In genomic region chr1:6274102-6274501, GRCh38 we compare ENCODE assay signal across 34 cellular contexts. TPM values are rescaled to one million over a fixed set of nuclear protein-coding genes. Genes with fewer than 3 reads are reported as not detected.
"Had no signal": no experiment of that assay in that cellular context is flagged by ENCODE, and none has a peak within 500 bp of the region (broad histone marks: within the 10 kb centered on the region; RNA-seq: fewer than 3 reads in every experiment).

No MANE protein-coding gene starts in this region.

- H3K4me1 ChIP-seq: body of pancreas had no signal

- H3K9me3 ChIP-seq: adrenal gland, body of pancreas, SJSA1, SK-N-SH had no signal

- ATAC-seq: activated naive CD4-positive, alpha-beta T cell treated with anti-CD3 and anti-CD28 coated beads, Interleukin-2, amount 50 U/mL, for 72 hours; activated T-cell treated with anti-CD3 and anti-CD28 coated beads, Interleukin-2, amount 50 U/mL, for 4 hours; body of pancreas; Panc1 had no signal

- H3K4me2 ChIP-seq: SK-N-SH had no signal

- H3K27me3 ChIP-seq: adrenal gland, body of pancreas, SJSA1 had no signal

- DNase-seq: activated B cell treated with CpG ODN at 0.5 μM for 24 hours; activated CD4-positive, alpha-beta memory T cell treated with anti-CD3 and anti-CD28 coated beads for 36 hours; activated CD4-positive, alpha-beta T cell treated with anti-CD3 and anti-CD28 coated beads for 4 hours; activated CD4-positive, alpha-beta T cell treated with anti-CD3 and anti-CD28 coated beads, Interleukin-2, amount 50 U/mL, for 1 hour; activated CD4-positive, CD25-positive, alpha-beta regulatory T cell treated with anti-CD3 and anti-CD28 coated beads, Interleukin-2, amount 50 U/mL, for 72 hours; activated CD8-positive, alpha-beta memory T cell treated with anti-CD3 and anti-CD28 coated beads, Interleukin-2, amount 50 U/mL, for 4 hours; activated gamma-delta T cell treated with Interleukin-2 at 50 U/mL for 16 hours; activated naive CD4-positive, alpha-beta T cell treated with anti-CD3 and anti-CD28 coated beads for 36 hours; activated T-cell treated with anti-CD3 and anti-CD28 coated beads for 4 hours; activated T-cell treated with anti-CD3 and anti-CD28 coated beads, Interleukin-2, amount 50 U/mL, for 4 hours; body of pancreas; Karpas-422; NCI-H1048; NCI-H1105 treated with DMSO at 0.1 percent for 48 hours; NCI-H1694 treated with DMSO at 0.1 percent for 48 hours; NCI-H2029; NCI-H345; NCI-H524 treated with DMSO at 0.1 percent for 48 hours; SHP77 treated with DMSO at 0.1 percent for 48 hours; SK-N-SH; T-helper 1 cell; T-helper 2 cell; T-helper 9 cell had no signal

- H3K9ac ChIP-seq: SK-N-SH had no signal

- H3K4me3 ChIP-seq: adrenal gland, body of pancreas, SJSA1 had no signal

- H3K27ac ChIP-seq: body of pancreas, SJSA1, VCaP had no signal

- H3K36me3 ChIP-seq: adrenal gland had no signal

RNA-seq across cellular contexts. Expression of gene HES3, which starts 30.1 kb away (rescaled TPM):
- total RNA-seq: activated B cell treated with CpG ODN at 0.5 μM for 24 hours; activated CD4-positive, alpha-beta memory T cell treated with anti-CD3 and anti-CD28 coated beads for 36 hours; activated naive CD4-positive, alpha-beta T cell treated with anti-CD3 and anti-CD28 coated beads for 36 hours; activated naive CD4-positive, alpha-beta T cell treated with anti-CD3 and anti-CD28 coated beads, Interleukin-2, amount 50 U/mL, for 72 hours; activated T-cell treated with anti-CD3 and anti-CD28 coated beads, Interleukin-2, amount 50 U/mL, for 4 hours; activated T-helper 1 cell treated with anti-CD3 and anti-CD28 coated beads, Interleukin-12 subunit alpha, Interleukin-12 subunit beta, Interleukin-2, Interleukin-4 antibody, amounts not matched to agents 30 ng/mL and 10 ng/mL and 1 ng/mL, durations not matched to agents 14 hours and 24 hours and 36 hours; adrenal gland; astrocyte; body of pancreas; bronchial epithelial cell; MCF 10A; NCI-H460; RPMI7951; SJSA1 had no signal
- polyA plus RNA-seq: adrenal gland, SK-N-SH had no signal
